1 cellular context compared by ENCODE assay signal in genomic region chr12:120438495-120439198, GRCh38.
TF ChIP-seq lines count a peak whose summit lies in the region.

No MANE protein-coding gene starts in this region.

TF ChIP-seq in liver, 16 proteins besides CTCF, POLR2A, EP300 and RAD21 (continued from another document):
- TF ChIP-seq JUND (IDR thresholded peaks at IDR 0.05) = no peak
- no peak for TF ChIP-seq HNF4G (IDR thresholded peaks at IDR 0.05)
- TF ChIP-seq ATF3 (IDR thresholded peaks at IDR 0.05) = no peak
- no peak for TF ChIP-seq SP1 (IDR thresholded peaks at IDR 0.05)
- no peak for TF ChIP-seq REST (IDR thresholded peaks at IDR 0.05)
- no peak for TF ChIP-seq EGR1 (IDR thresholded peaks at IDR 0.05; ENCODE audit: low read depth in 2 of 2)
